8 cellular contexts compared by ENCODE assay signal in genomic region chr15:41930221-41930866, GRCh38. TPM values are rescaled to one million over a fixed set of nuclear protein-coding genes. Genes with fewer than 3 reads are reported as not detected.
A peak's percentile ranks its signal among the peaks of the same experiment; 100 is the strongest.
DNase-seq lines count a peak whose midpoint lies in the region; ATAC-seq and TF ChIP-seq lines count a peak whose summit lies in the region.

No MANE protein-coding gene starts in this region.

- peaks cover 27 to 42% (median 37%) of the 10 kb centered on the region in 3 donors for H3K4me1 Mint-ChIP-seq in CD8-positive, alpha-beta memory T cell
- H3K4me1 Mint-ChIP-seq in activated CD4-positive, alpha-beta T cell treated with anti-CD3 and anti-CD28 coated beads, Interleukin-2, amount 10 ng/mL, durations not matched to agents 24 days and 14 days = peaks cover 55% of the 10 kb centered on the region

- peaks cover 72 to 89% (median 81%) of the 10 kb centered on the region in 4 donors for H3K4me1 ChIP-seq in upper lobe of left lung
- peaks cover 38% of the 10 kb centered on the region for H3K4me1 ChIP-seq in CD8-positive, alpha-beta memory T cell (ENCODE audit: insufficient read depth, low read length)

- H3K9me3 Mint-ChIP-seq in CD8-positive, alpha-beta memory T cell = no peaks in the 10 kb centered on the region
- H3K9me3 Mint-ChIP-seq in activated CD4-positive, alpha-beta T cell treated with anti-CD3 and anti-CD28 coated beads, Interleukin-2, amount 10 ng/mL, durations not matched to agents 24 days and 14 days = no peaks in the 10 kb centered on the region

- no peaks in the 10 kb centered on the region for H3K36me3 ChIP-seq in upper lobe of left lung
- no peaks in the 10 kb centered on the region for H3K36me3 ChIP-seq in CD8-positive, alpha-beta memory T cell (ENCODE audit: insufficient read depth, low read length)

- CTCF ChIA-PET in CD8-positive, alpha-beta memory T cell (lab: Charles Lee) = interaction anchor here (1.6 kb wide), 1 partner anchor 40 kb away, joined by 3 read pairs; no protein-coding TSS in a partner anchor

- peaks cover 0 to 6% (median 1%) of the 10 kb centered on the region in 3 donors for H3K36me3 Mint-ChIP-seq in CD8-positive, alpha-beta memory T cell
- H3K36me3 Mint-ChIP-seq in activated CD4-positive, alpha-beta T cell treated with anti-CD3 and anti-CD28 coated beads, Interleukin-2, amount 10 ng/mL, durations not matched to agents 24 days and 14 days (ENCODE audit: low read depth) = peaks cover 16% of the 10 kb centered on the region

- peak overlapping the region in 1 of 8 donors; percentile 72 for H3K27ac Mint-ChIP-seq in CD8-positive, alpha-beta memory T cell
- no peak overlapping the region for H3K27ac Mint-ChIP-seq in activated CD4-positive, alpha-beta T cell treated with anti-CD3 and anti-CD28 coated beads, Interleukin-2, amount 10 ng/mL, durations not matched to agents 24 days and 14 days

- 50 to 52% methylated on average over 8 of the region's 8 CpGs for whole genome bisulfite sequencing in upper lobe of left lung, 2 donors

- no peaks in the 10 kb centered on the region for H3K9me3 ChIP-seq in upper lobe of left lung
- no peaks in the 10 kb centered on the region for H3K9me3 ChIP-seq in CD8-positive, alpha-beta memory T cell (ENCODE audit: low read length)

- peak in 1 of 2 donors; percentile 82 for ATAC-seq in upper lobe of left lung (ENCODE audit: low FRiP score in 2 of 2)

- no peak for TF ChIP-seq POLR2A in upper lobe of left lung (IDR thresholded peaks at IDR 0.05)

- DNase-seq in HT-29 (ENCODE audit: low spot score) = peak; percentile 87
- DNase-seq in amniotic stem cell (lab: John Stamatoyannopoulos, UW) = peak; percentile 79
- DNase-seq in iris pigment epithelial cell (ENCODE audit: low read depth) = peak; percentile 94
- peak in 1 of 2 donors; percentile 71 for DNase-seq in upper lobe of left lung
- no peak for DNase-seq in UCSD-AML1 (lab: John Stamatoyannopoulos, UW; ENCODE audit: unreplicated experiment)
- DNase-seq in stimulated activated naive CD4-positive, alpha-beta T cell treated with Interleukin-2 at 50 U/mL for 16 hours (lab: John Stamatoyannopoulos, UW) = no peak
- DNase-seq in CD8-positive, alpha-beta memory T cell = no peak
- DNase-seq in activated CD4-positive, alpha-beta T cell treated with anti-CD3 and anti-CD28 coated beads, Interleukin-2, amount 10 ng/mL, durations not matched to agents 24 days and 14 days = no peak

- peak overlapping the region; percentile 59 to 78 (median 70) for H3K27ac ChIP-seq in upper lobe of left lung
- H3K27ac ChIP-seq in CD8-positive, alpha-beta memory T cell (ENCODE audit: low read depth, low read length) = no peak overlapping the region

- POLR2A ChIA-PET in CD8-positive, alpha-beta memory T cell (lab: Charles Lee) = no interaction called here

- TF ChIP-seq EP300 in upper lobe of left lung (IDR thresholded peaks at IDR 0.05) = peak in 2 of 4 donors; percentile 30 to 54

- intact Hi-C loops in activated CD4-positive, alpha-beta T cell treated with anti-CD3 and anti-CD28 coated beads, Interleukin-2, amount 10 ng/mL, durations not matched to agents 24 days and 14 days (cut with micrococcal nuclease) = no loop called here

- peak in 5 of 6 experiments; percentile 15 to 45 (median 35) for TF ChIP-seq CTCF in upper lobe of left lung (IDR thresholded peaks at IDR 0.05)

- no peaks in the 10 kb centered on the region for H3K27me3 Mint-ChIP-seq in CD8-positive, alpha-beta memory T cell
- no peaks in the 10 kb centered on the region for H3K27me3 Mint-ChIP-seq in activated CD4-positive, alpha-beta T cell treated with anti-CD3 and anti-CD28 coated beads, Interleukin-2, amount 10 ng/mL, durations not matched to agents 24 days and 14 days

- no peak overlapping the region for H3K4me3 ChIP-seq in upper lobe of left lung
- no peak overlapping the region for H3K4me3 ChIP-seq in CD8-positive, alpha-beta memory T cell (ENCODE audit: low read length)

- no peak overlapping the region for H3K4me3 Mint-ChIP-seq in CD8-positive, alpha-beta memory T cell
- H3K4me3 Mint-ChIP-seq in activated CD4-positive, alpha-beta T cell treated with anti-CD3 and anti-CD28 coated beads, Interleukin-2, amount 10 ng/mL, durations not matched to agents 24 days and 14 days = no peak overlapping the region

- H3K27me3 ChIP-seq in upper lobe of left lung = no peaks in the 10 kb centered on the region
- H3K27me3 ChIP-seq in CD8-positive, alpha-beta memory T cell (ENCODE audit: insufficient read depth, low read length, poor library complexity, severe bottlenecking) = no peaks in the 10 kb centered on the region

RNA-seq across cellular contexts. Expression of gene SPTBN5, which starts 36.5 kb away (rescaled TPM):
- total RNA-seq in HT-29 (2014; rRNA removed; shearing (Covaris generic)) = 1.6 and 2.0 TPM in 2 replicates
- 1 to 10 TPM in 3 of 6 donors, under 1 TPM in 3; 0.20 to 9.4 (median 2.0) TPM for total RNA-seq in upper lobe of left lung
- total RNA-seq in CD8-positive, alpha-beta memory T cell = under 1 TPM; 0.31 to 0.39 TPM
- polyA plus RNA-seq in CD8-positive, alpha-beta memory T cell = not detected
- total RNA-seq in activated CD4-positive, alpha-beta T cell treated with anti-CD3 and anti-CD28 coated beads, Interleukin-2, amount 10 ng/mL, durations not matched to agents 24 days and 14 days = 0.64 and 0.65 TPM in 2 replicates

RNA-seq across cellular contexts. Expression of gene EHD4, which starts 42.0 kb away (rescaled TPM):
- 54.2 and 60.6 TPM in 2 replicates for total RNA-seq in HT-29 (2014; rRNA removed; shearing (Covaris generic))
- 10 to 100 TPM; 23.0 to 46.4 (median 31.5) TPM for total RNA-seq in upper lobe of left lung
- total RNA-seq in CD8-positive, alpha-beta memory T cell = 10 to 100 TPM; 24.2 to 26.4 TPM
- 11.2 TPM for polyA plus RNA-seq in CD8-positive, alpha-beta memory T cell
- total RNA-seq in activated CD4-positive, alpha-beta T cell treated with anti-CD3 and anti-CD28 coated beads, Interleukin-2, amount 10 ng/mL, durations not matched to agents 24 days and 14 days = 28.4 and 28.9 TPM in 2 replicates

Comparison
In these comparisons a context has a peak if more than half of its experiments do, and no peak if none do; other contexts are left out.
1. DNase-seq: peak in HT-29 (single experiment), amniotic stem cell (single experiment) and iris pigment epithelial cell (single experiment); none in UCSD-AML1 (single experiment), stimulated activated naive CD4-positive, alpha-beta T cell treated with Interleukin-2 at 50 U/mL for 16 hours (single experiment), CD8-positive, alpha-beta memory T cell (0 of 5) and activated CD4-positive, alpha-beta T cell treated with anti-CD3 and anti-CD28 coated beads, Interleukin-2, amount 10 ng/mL, durations not matched to agents 24 days and 14 days (single experiment).